ENCODE assay signal across 10 cellular contexts in the genomic region with DNA sequence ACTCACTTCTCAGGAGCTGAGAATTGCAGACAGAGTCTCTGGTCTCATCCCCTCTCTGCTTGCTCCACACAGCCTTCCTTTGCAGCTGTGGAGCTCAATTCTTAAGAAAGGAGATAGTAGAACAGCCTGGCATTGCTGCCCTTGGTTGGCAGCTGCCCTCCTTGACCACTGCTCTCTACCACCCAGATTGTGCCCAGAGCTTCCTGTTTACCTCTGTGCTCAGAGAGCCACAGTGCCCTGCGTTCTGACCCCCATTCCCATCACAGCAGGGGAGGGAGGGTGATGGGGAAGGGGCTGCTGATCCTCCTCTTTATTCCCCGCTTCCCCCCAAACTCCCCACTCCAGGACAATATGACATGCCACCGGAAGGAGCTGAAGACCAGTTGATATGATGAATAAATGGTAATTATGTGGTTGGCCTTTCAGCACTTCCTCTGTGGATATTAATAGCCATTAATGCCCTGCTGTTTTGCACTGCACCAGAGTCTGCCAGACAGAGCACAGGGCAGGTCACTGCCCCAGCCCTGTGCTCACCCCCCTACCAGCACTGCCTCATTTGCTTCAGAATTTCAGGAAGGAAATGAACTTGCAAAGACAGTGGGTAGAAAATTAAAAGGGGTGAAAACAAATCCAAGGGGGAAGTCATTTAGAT.
A peak's percentile ranks its signal among the peaks of the same experiment; 100 is the strongest.
DNase-seq lines count a peak whose midpoint lies in the region; ATAC-seq lines count a peak whose summit lies in the region.
"Had no signal": no experiment of that assay in that cellular context is flagged by ENCODE, and none has a peak within 500 bp of the region (broad histone marks: within the 10 kb centered on the region; RNA-seq: fewer than 3 reads in every experiment).

No MANE protein-coding gene starts in this region.

- ATAC-seq in GM18502 (IDR thresholded peaks at IDR 0.05; ENCODE audit: poor library complexity, unreplicated experiment) (peak; percentile 46), GM21737 (IDR thresholded peaks at IDR 0.05; ENCODE audit: unreplicated experiment) (peak; percentile 45), HG02610 (IDR thresholded peaks at IDR 0.05; ENCODE audit: unreplicated experiment) (no peak), GM21515 (IDR thresholded peaks at IDR 0.05; ENCODE audit: unreplicated experiment) (no peak)
- ATAC-seq: Panc1 had no signal

- peak overlapping the region; percentile 5 for H3K27ac ChIP-seq in layer of hippocampus (ENCODE audit: low read depth, low read length)

- DNase-seq in NAMALWA (ENCODE audit: low spot score): peak; percentile 45
- no peak for DNase-seq in activated naive CD4-positive, alpha-beta T cell treated with anti-CD3 and anti-CD28 coated beads, Interleukin-2, amount 50 U/mL, for 16 hours
- no peak for DNase-seq in activated CD4-positive, CD25-positive, alpha-beta regulatory T cell (lab: John Stamatoyannopoulos, UW)
- DNase-seq: activated CD4-positive, alpha-beta memory T cell treated with anti-CD3 and anti-CD28 coated beads for 36 hours had no signal

- no peaks in the 10 kb centered on the region for H3K27me3 ChIP-seq in layer of hippocampus (ENCODE audit: control insufficient read depth, insufficient read depth, low read length)

Comparison
In these comparisons a context has a peak if more than half of its experiments do, and no peak if none do; other contexts are left out.
1. ATAC-seq: peak in GM18502 (single experiment) and GM21737 (single experiment); none in HG02610 (single experiment) and GM21515 (single experiment).